ENCODE assay signal across 8 cellular contexts in the genomic region with DNA sequence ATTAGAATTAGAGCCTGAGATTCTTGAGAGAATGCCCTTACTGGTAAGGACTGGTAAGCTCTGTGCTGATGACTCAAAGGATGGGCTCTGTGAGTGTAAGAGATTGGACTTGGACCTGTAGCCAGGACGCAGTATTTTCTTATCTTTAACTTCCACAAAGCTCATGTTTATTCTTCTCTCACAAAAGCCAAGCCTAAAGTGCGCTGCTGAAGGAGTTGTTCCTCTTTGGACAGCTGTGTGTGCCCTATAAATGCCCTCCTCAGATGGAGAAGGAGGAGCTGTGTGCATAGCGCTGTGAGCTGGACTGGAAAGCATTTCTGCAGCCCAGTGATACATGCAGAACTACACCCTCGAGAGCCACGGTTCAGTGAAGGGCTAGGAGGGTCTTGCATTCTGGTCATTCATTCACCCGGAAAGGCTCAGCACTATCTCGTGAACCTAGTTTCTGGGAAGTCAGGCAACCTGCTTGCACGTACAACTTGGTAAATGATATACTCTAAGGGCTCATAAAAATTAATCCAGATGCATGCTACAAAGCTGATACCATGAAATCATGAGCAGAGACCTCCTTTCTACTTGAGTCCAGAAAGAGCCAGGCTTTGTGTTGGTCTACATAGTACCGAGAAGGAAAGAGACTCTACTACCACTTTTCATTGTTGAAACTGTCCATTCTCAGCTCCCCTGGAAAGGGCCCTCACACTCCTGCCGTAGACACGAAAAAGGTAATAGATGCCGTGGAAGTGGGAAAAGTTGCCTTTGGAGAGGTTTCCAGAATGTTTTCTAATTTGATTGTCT.
DNase-seq lines count a peak whose midpoint lies in the region; ATAC-seq and TF ChIP-seq lines count a peak whose summit lies in the region.

No MANE protein-coding gene starts in this region.

- H2BK15ac ChIP-seq in IMR-90 (ENCODE audit: low read depth, low read length) (no peak overlapping the region), H9 (ENCODE audit: low read depth, low read length) (no peak overlapping the region)

- peaks cover 0 to 21% (median 8%) of the 10 kb centered on the region in 11 experiments; a peak in 11 of 22 replicates for H3K9me3 ChIP-seq in BLaER1 treated with 17β-estradiol and CSF1 and Interleukin-3, amounts not matched to agents 10 nM and 100 nM (replicated peaks in 1 of 11)
- H3K9me3 ChIP-seq in IMR-90 (ENCODE audit: control insufficient read depth, insufficient read depth, low read length) (no peaks in the 10 kb centered on the region), colonic mucosa (no peaks in the 10 kb centered on the region), psoas muscle (no peaks in the 10 kb centered on the region), H9 (ENCODE audit: control insufficient read depth, low read depth, low read length) (no peaks in the 10 kb centered on the region)

- H3K79me1 ChIP-seq in IMR-90 (ENCODE audit: low read depth in 1 of 2, low read length in 2 of 2) (no peaks in the 10 kb centered on the region), H9 (ENCODE audit: insufficient read depth, low read depth, low read length, poor library complexity, severe bottlenecking) (no peaks in the 10 kb centered on the region)

- H4K20me1 ChIP-seq in BLaER1 treated with 17β-estradiol and CSF1 and Interleukin-3, amounts not matched to agents 10 nM and 100 nM, result no peaks in the 10 kb centered on the region
- H4K20me1 ChIP-seq in IMR-90 (ENCODE audit: insufficient read depth, low read length), result no peaks in the 10 kb centered on the region
- H4K20me1 ChIP-seq in H9 (ENCODE audit: control insufficient read depth, insufficient read depth, insufficient read length), result no peaks in the 10 kb centered on the region

- H3K4me2 ChIP-seq in BLaER1 treated with 17β-estradiol and CSF1 and Interleukin-3, amounts not matched to agents 10 nM and 100 nM, result peak overlapping the region; percentile 2 to 84 (median 42); a peak in 19 of 22 replicates
- H3K4me2 ChIP-seq in IMR-90 (ENCODE audit: low read depth, low read length), result peak overlapping the region; percentile 38
- H3K4me2 ChIP-seq in H9 (ENCODE audit: insufficient read depth, insufficient read length, low read length), result no peak overlapping the region

- peak overlapping the region in 1 of 10 experiments; percentile 19; a peak in 1 of 20 replicates for H3K4me3 ChIP-seq in BLaER1 treated with 17β-estradiol and CSF1 and Interleukin-3, amounts not matched to agents 10 nM and 100 nM
- H3K4me3 ChIP-seq in IMR-90 (ENCODE audit: insufficient read depth, low read depth, low read length) (no peak overlapping the region), colonic mucosa (no peak overlapping the region), psoas muscle (no peak overlapping the region)

- peak overlapping the region; percentile 83 for H2AFZ ChIP-seq in IMR-90 (replicated peaks; ENCODE audit: low read length, poor library complexity)
- no peak overlapping the region for H2AFZ ChIP-seq in H9 (ENCODE audit: low read length)

- H3K4me3 Mint-ChIP-seq in H9, result no peak overlapping the region

- no peak overlapping the region for H3K23ac ChIP-seq in IMR-90 (ENCODE audit: low read depth, low read length)
- no peak overlapping the region for H3K23ac ChIP-seq in H9 (ENCODE audit: insufficient read length, low read depth, low read length)

- H3K36me3 ChIP-seq in BLaER1 treated with 17β-estradiol and CSF1 and Interleukin-3, amounts not matched to agents 10 nM and 100 nM, result no peaks in the 10 kb centered on the region
- H3K36me3 ChIP-seq in IMR-90 (ENCODE audit: control insufficient read depth, insufficient read depth, low read length) (no peaks in the 10 kb centered on the region), colonic mucosa (no peaks in the 10 kb centered on the region), psoas muscle (ENCODE audit: insufficient read depth in 1 of 2, low read depth in 1 of 2) (no peaks in the 10 kb centered on the region)

- peak overlapping the region in 4 of 11 experiments; percentile 17 to 63 (median 24); a peak in 3 of 22 replicates for H3K9ac ChIP-seq in BLaER1 treated with 17β-estradiol and CSF1 and Interleukin-3, amounts not matched to agents 10 nM and 100 nM
- H3K9ac ChIP-seq in IMR-90 (ENCODE audit: low read depth, low read length) (no peak overlapping the region), colonic mucosa (ENCODE audit: low read depth in 2 of 2, low read length in 2 of 2) (peak overlapping the region; percentile 33 to 80), H9 (ENCODE audit: extremely low read depth, insufficient read length, low read length) (no peak overlapping the region)

- no peaks in the 10 kb centered on the region for H3K27me3 Mint-ChIP-seq in H9 (ENCODE audit: low read depth)

- H3K23me2 ChIP-seq in H9 (ENCODE audit: insufficient read length, low read depth, low read length, poor library complexity, severe bottlenecking), result no peaks in the 10 kb centered on the region

- H3K27ac ChIP-seq in BLaER1 treated with 17β-estradiol and CSF1 and Interleukin-3, amounts not matched to agents 10 nM and 100 nM, result peak overlapping the region in 5 of 11 experiments; percentile 20 to 53 (median 48); a peak in 7 of 22 replicates
- peak overlapping the region; percentile 53; the same call in 1 of the 2 replicates for H3K27ac ChIP-seq in IMR-90 (ENCODE audit: insufficient read depth, low read length)
- peak overlapping the region; percentile 87 for H3K27ac ChIP-seq in colonic mucosa
- H3K27ac ChIP-seq in psoas muscle, result no peak overlapping the region
- no peak overlapping the region for H3K27ac ChIP-seq in H9 (ENCODE audit: insufficient read length, low read depth, low read length)

- peak; percentile 68 for DNase-seq in IMR-90
- DNase-seq in colonic mucosa, result peak; percentile 86
- DNase-seq in psoas muscle, result no peak
- DNase-seq in H9, result no peak
- DNase-seq in COLO829 (ENCODE audit: low spot score), result no peak
- no peak for DNase-seq in NCI-H1694 treated with DMSO at 0.1 percent for 48 hours (lab: John Stamatoyannopoulos, UW)

- no peak overlapping the region for H3T11ph ChIP-seq in H9 (ENCODE audit: low read length)

- H3K27ac Mint-ChIP-seq in H9, result no peak overlapping the region

- POLR2A ChIA-PET in IMR-90 (lab: Charles Lee; ENCODE audit: unreplicated experiment), result no interaction called here

- no peaks in the 10 kb centered on the region for H3K36me3 Mint-ChIP-seq in H9 (ENCODE audit: insufficient read depth in 1 of 3, low read depth in 3 of 3)

- H3K27me3 ChIP-seq in BLaER1 treated with 17β-estradiol and CSF1 and Interleukin-3, amounts not matched to agents 10 nM and 100 nM, result no peaks in the 10 kb centered on the region
- no peaks in the 10 kb centered on the region for H3K27me3 ChIP-seq in IMR-90 (ENCODE audit: control insufficient read depth, insufficient read depth, low read length)
- H3K27me3 ChIP-seq in colonic mucosa, result no peaks in the 10 kb centered on the region
- no peaks in the 10 kb centered on the region for H3K27me3 ChIP-seq in psoas muscle (ENCODE audit: insufficient read depth in 3 of 3, low read length in 2 of 3)
- no peaks in the 10 kb centered on the region for H3K27me3 ChIP-seq in H9 (ENCODE audit: insufficient read depth, low read length)

- no peak overlapping the region for H4K5ac ChIP-seq in IMR-90 (ENCODE audit: low read depth, low read length)
- no peak overlapping the region for H4K5ac ChIP-seq in H9 (ENCODE audit: insufficient read length, low read depth, low read length)

- CTCF ChIA-PET in IMR-90 (lab: Yijun Ruan, JAX), result interaction anchor here (0.5 to 0.6 kb wide), 2 partner anchors 44 to 789 kb away, joined by 3 read pairs; no protein-coding TSS in a partner anchor

- H2BK12ac ChIP-seq in H9 (ENCODE audit: insufficient read length, low read depth, low read length), result no peak overlapping the region

- H2BK5ac ChIP-seq in IMR-90 (ENCODE audit: low read depth, low read length, poor library complexity, severe bottlenecking) (no peak overlapping the region), H9 (ENCODE audit: insufficient read length, low read length) (no peak overlapping the region)

- H3K56ac ChIP-seq in IMR-90 (ENCODE audit: extremely low read depth, insufficient read depth, low read length) (no peak overlapping the region), H9 (ENCODE audit: insufficient read length, low read depth, low read length) (no peak overlapping the region)

- in situ Hi-C loops in IMR-90 (cut with MboI; ENCODE audit: low sequenced_read_pairs), result no loop called here

- WGBS in IMR-90 (ENCODE audit: extremely low coverage in 2 of 2, insufficient read length in 1 of 2), 2 experiments, result 39% methylated on average over 3 of the region's 12 CpGs; no CpG with 5 or more reads in 1 of the 2 experiments
- 41 to 52% (median 41%) methylated on average over 12 of the region's 12 CpGs for WGBS in psoas muscle, 3 donors
- WGBS in H9 (ENCODE audit: extremely low coverage, insufficient read length, low lambda C conversion rate), result no CpG with 5 or more reads among the region's 12 CpGs

- H3K9me3 Mint-ChIP-seq in H9, result no peaks in the 10 kb centered on the region

- H3K18ac ChIP-seq in IMR-90 (ENCODE audit: low read depth, low read length) (no peak overlapping the region), H9 (ENCODE audit: insufficient read length, low read depth, low read length) (no peak overlapping the region)

- 0 out of 2 replicates have a peak overlapping the region, but pooled peaks have one; percentile 18 for H2AK5ac ChIP-seq in IMR-90 (ENCODE audit: low read depth, low read length)
- no peak overlapping the region for H2AK5ac ChIP-seq in H9 (ENCODE audit: insufficient read length, low read length)

- no peak overlapping the region for H2BK20ac ChIP-seq in IMR-90 (ENCODE audit: low read depth, low read length)
- no peak overlapping the region for H2BK20ac ChIP-seq in H9 (ENCODE audit: low read depth, low read length, poor library complexity, severe bottlenecking)

- dilution Hi-C loops in IMR-90 (cut with HindIII; ENCODE audit: low sequenced_read_pairs, unreplicated experiment), result no loop called here

- TF ChIP-seq RAD21 in IMR-90 (IDR thresholded peaks at IDR 0.05; ENCODE audit: low read length), result no peak

- no peak overlapping the region for H3K14ac ChIP-seq in IMR-90 (replicated peaks; ENCODE audit: low read depth, low read length)
- no peak overlapping the region for H3K14ac ChIP-seq in H9 (ENCODE audit: insufficient read depth, low read length)

- intact Hi-C loops in IMR-90 (cut with micrococcal nuclease) (no loop called here), colonic mucosa (cut with DNase I) (loop anchor here (5.0 kb wide), 1 partner anchor 37 kb away; no protein-coding TSS in a partner anchor), psoas muscle (cut with DNase I) (no loop called here)

- H2BK120ac ChIP-seq in IMR-90 (ENCODE audit: low read depth, low read length), result no peak overlapping the region
- no peak overlapping the region for H2BK120ac ChIP-seq in H9 (ENCODE audit: low read depth, low read length, poor library complexity, severe bottlenecking)

- H3K4ac ChIP-seq in IMR-90 (ENCODE audit: low read depth, low read length), result no peak overlapping the region
- no peak overlapping the region for H3K4ac ChIP-seq in H9 (ENCODE audit: low read depth, low read length)

- peaks cover 8 to 28% (median 12%) of the 10 kb centered on the region in 10 experiments; a peak in 19 of 20 replicates for H3K4me1 ChIP-seq in BLaER1 treated with 17β-estradiol and CSF1 and Interleukin-3, amounts not matched to agents 10 nM and 100 nM
- peaks cover 4% of the 10 kb centered on the region for H3K4me1 ChIP-seq in IMR-90 (ENCODE audit: control insufficient read depth, insufficient read depth, low read length)
- no peaks in the 10 kb centered on the region for H3K4me1 ChIP-seq in colonic mucosa
- peaks cover 6% of the 10 kb centered on the region for H3K4me1 ChIP-seq in psoas muscle
- H3K4me1 ChIP-seq in H9 (ENCODE audit: insufficient read depth, low read length), result no peaks in the 10 kb centered on the region

- H4K8ac ChIP-seq in IMR-90 (ENCODE audit: low read depth in 2 of 2, low read length in 2 of 2) (no peak overlapping the region; a peak in 1 of 4 replicates), H9 (replicated peaks; ENCODE audit: insufficient read length, low read depth, low read length) (no peak overlapping the region)

- TF ChIP-seq CTCF in IMR-90 (conservative IDR thresholded peaks at IDR 0.05; ENCODE audit: low read depth, low read length) (no peak), colonic mucosa (IDR thresholded peaks at IDR 0.05) (no peak), psoas muscle (IDR thresholded peaks at IDR 0.05) (no peak), H9 (conservative IDR thresholded peaks at IDR 0.05) (no peak)

- H3K4me1 Mint-ChIP-seq in H9, result no peaks in the 10 kb centered on the region

- H4K91ac ChIP-seq in IMR-90 (ENCODE audit: insufficient read depth, low read depth, low read length), result no peak overlapping the region
- no peak overlapping the region for H4K91ac ChIP-seq in H9 (ENCODE audit: insufficient read length, low read depth, low read length)

- no peak overlapping the region for H2AK9ac ChIP-seq in IMR-90 (replicated peaks; ENCODE audit: low read depth, low read length, poor library complexity)

- H3K79me2 ChIP-seq in H9 (ENCODE audit: insufficient read depth, low read length), result no peaks in the 10 kb centered on the region

- no peaks in the 10 kb centered on the region for H3K9me1 ChIP-seq in IMR-90 (ENCODE audit: insufficient read depth, low read length)

- no peak for TF ChIP-seq POLR2A in IMR-90 (IDR thresholded peaks at IDR 0.05; ENCODE audit: low read depth, low read length)

- ATAC-seq in GM19467 (IDR thresholded peaks at IDR 0.05; ENCODE audit: unreplicated experiment), result peak; percentile 89
- peak; percentile 82 for ATAC-seq in IMR-90 (ENCODE audit: low read depth)
- ATAC-seq in psoas muscle, result peak; percentile 37 to 69 (median 66)

- BruUV-seq in IMR-90 (replicated peaks; lab: Mats Ljungman, UMichigan), result no TSS peak

Comparison
In these comparisons a context has a peak if more than half of its experiments do, and no peak if none do; other contexts are left out.
1. H3K27ac ChIP-seq: peak in IMR-90 (single experiment) and colonic mucosa (single experiment); none in psoas muscle (single experiment) and H9 (single experiment).
2. H3K9ac ChIP-seq: peak in colonic mucosa (2 of 2); none in IMR-90 (single experiment) and H9 (single experiment).
3. DNase-seq: peak in IMR-90 (single experiment) and colonic mucosa (single experiment); none in psoas muscle (0 of 2), H9 (single experiment), COLO829 (single experiment) and NCI-H1694 treated with DMSO at 0.1 percent for 48 hours (single experiment).
4. Peak in every context shown above with its lines, with median percentiles within 50 percentile points of each other: ATAC-seq.